Comparison of ENCODE assay signal across 9 cellular contexts in the genomic region with DNA sequence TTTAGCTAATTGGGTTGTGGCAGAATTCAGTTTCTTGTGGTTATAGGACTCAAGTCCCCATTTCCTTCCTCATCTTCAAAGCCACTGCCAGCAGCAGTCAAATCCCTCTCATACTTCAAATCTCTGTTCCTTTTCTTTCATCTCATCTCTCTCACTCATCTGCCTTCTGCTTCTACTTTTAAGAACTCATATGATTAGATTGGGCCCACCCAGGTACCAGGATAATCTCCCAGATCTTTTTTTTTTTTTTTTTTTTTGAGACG. TPM values are rescaled to one million over a fixed set of nuclear protein-coding genes. Genes with fewer than 3 reads are reported as not detected.
DNase-seq lines count a peak whose midpoint lies in the region; ATAC-seq and TF ChIP-seq lines count a peak whose summit lies in the region.
"Had no signal": no experiment of that assay in that cellular context is flagged by ENCODE, and none has a peak within 500 bp of the region (broad histone marks: within the 10 kb centered on the region; RNA-seq: fewer than 3 reads in every experiment).

No MANE protein-coding gene starts in this region.

- no peaks in the 10 kb centered on the region for H3K79me2 ChIP-seq in hepatocyte

- H3K9me2 ChIP-seq in hepatocyte (replicated peaks; ENCODE audit: insufficient read depth) = no peaks in the 10 kb centered on the region

- no peak for TF ChIP-seq CTCF in hepatocyte (IDR thresholded peaks at IDR 0.05; ENCODE audit: poor library complexity)

- no peak overlapping the region for H3K4me2 ChIP-seq in hepatocyte

- no peaks in the 10 kb centered on the region for H3K9me3 ChIP-seq in hepatocyte (ENCODE audit: low read depth)
- H3K9me3 ChIP-seq: MG63 had no signal

- H2AFZ ChIP-seq in hepatocyte = no peak overlapping the region

- H3K4me1 ChIP-seq in hepatocyte (ENCODE audit: insufficient read depth) = no peaks in the 10 kb centered on the region

- no peaks in the 10 kb centered on the region for H3K27me3 ChIP-seq in hepatocyte
- H3K27me3 ChIP-seq: MG63 had no signal

- no peak overlapping the region for H3K4me3 ChIP-seq in hepatocyte
- H3K4me3 ChIP-seq: MG63 had no signal

- no peak overlapping the region for H3K27ac ChIP-seq in hepatocyte

- ATAC-seq in GM19328 (IDR thresholded peaks at IDR 0.05; ENCODE audit: unreplicated experiment) (peak; percentile 29), HG03159 (IDR thresholded peaks at IDR 0.05; ENCODE audit: unreplicated experiment) (peak; percentile 46)

- DNase-seq in CD1c-positive myeloid dendritic cell (ENCODE audit: extremely low spot score) (peak; percentile 76), T-helper 22 cell (ENCODE audit: low read depth) (peak; percentile 24), nucleus accumbens (lab: John Stamatoyannopoulos, UW) (no peak), retina (no peak), DMS79 (lab: John Stamatoyannopoulos, UW) (no peak), hepatocyte (ENCODE audit: low spot score) (no peak)

- H3K36me3 ChIP-seq in hepatocyte (replicated peaks; ENCODE audit: insufficient read depth, low read depth) = no peaks in the 10 kb centered on the region
- H3K36me3 ChIP-seq: MG63 had no signal

- 100% methylated on average over 1 of the region's 1 CpG for WGBS in hepatocyte (ENCODE audit: low lambda C conversion rate, missing lambda C conversion rate)

- H4K20me1 ChIP-seq in hepatocyte (ENCODE audit: insufficient read depth, poor library complexity, severe bottlenecking) = no peaks in the 10 kb centered on the region

RNA-seq across cellular contexts. Expression of a gene that starts 8.0 kb away (rescaled TPM):
- 57.3 and 63.6 TPM in 2 replicates for total RNA-seq in hepatocyte
- 199 and 208 TPM in 2 replicates for polyA plus RNA-seq in hepatocyte

RNA-seq across cellular contexts. Expression of a gene that starts 46.6 kb away (rescaled TPM):
- total RNA-seq in hepatocyte = 39.2 and 41.9 TPM in 2 replicates
- 8.8 and 20.5 TPM in 2 replicates for polyA plus RNA-seq in hepatocyte

Comparison
In these comparisons a context has a peak if more than half of its experiments do, and no peak if none do; other contexts are left out.
1. DNase-seq: peak in CD1c-positive myeloid dendritic cell (single experiment) and T-helper 22 cell (single experiment); none in nucleus accumbens (0 of 56), retina (single experiment), DMS79 (single experiment) and hepatocyte (single experiment).